In genomic region chr1:155893389-155894142, GRCh38 we compare ENCODE assay signal across 7 cellular contexts. TPM values are rescaled to one million over a fixed set of nuclear protein-coding genes. Genes with fewer than 3 reads are reported as not detected.
DNase-seq lines count a peak whose midpoint lies in the region; ATAC-seq and TF ChIP-seq lines count a peak whose summit lies in the region.
"Had no signal": no experiment of that assay in that cellular context is flagged by ENCODE, and none has a peak within 500 bp of the region (broad histone marks: within the 10 kb centered on the region; RNA-seq: fewer than 3 reads in every experiment).

No MANE protein-coding gene starts in this region.

- intact Hi-C loops in aorta (cut with DNase I) = loop anchor here in 1 of 2 donors (5.0 kb wide), 1 partner anchor 36 kb away; the partner anchor contains the start of genes GON4L and SYT11

- peak; percentile 29 to 51 for DNase-seq in AML-193 (lab: John Stamatoyannopoulos, UW)
- no peak for DNase-seq in SK-N-MC (ENCODE audit: low read depth, low spot score)
- DNase-seq in right atrium auricular region (ENCODE audit: low spot score) = peak; percentile 67
- no peak for DNase-seq in aorta
- no peak for DNase-seq in anterior cingulate cortex (lab: John Stamatoyannopoulos, UW)

- H3K36me3 ChIP-seq in SK-N-MC (ENCODE audit: insufficient read depth, low read length) (peaks cover 6% of the 10 kb centered on the region; the same call in 1 of the 2 replicates), right atrium auricular region (peaks cover 15% of the 10 kb centered on the region), aorta (ENCODE audit: control insufficient read depth in 1 of 2, insufficient read depth in 2 of 2, low read length in 1 of 2) (no peaks in the 10 kb centered on the region)

- H3K27me3 ChIP-seq in right atrium auricular region = no peaks in the 10 kb centered on the region
- no peaks in the 10 kb centered on the region for H3K27me3 ChIP-seq in aorta (ENCODE audit: control insufficient read depth in 1 of 2, insufficient read depth in 2 of 2, low read length in 1 of 2)

- H3K27ac ChIP-seq in SK-N-MC = peak overlapping the region; percentile 69
- H3K27ac ChIP-seq in right atrium auricular region = peak overlapping the region; percentile 54 to 76
- peak overlapping the region; percentile 85 to 91 for H3K27ac ChIP-seq in aorta (ENCODE audit: low read depth in 1 of 2, low read length in 2 of 2)

- H3K4me3 ChIP-seq in SK-N-MC = peak overlapping the region; percentile 31; the same call in 1 of the 2 replicates
- H3K4me3 ChIP-seq in right atrium auricular region = no peak overlapping the region
- H3K4me3 ChIP-seq in aorta (ENCODE audit: low read length in 2 of 2) = no peak overlapping the region

- peak overlapping the region; percentile 7 for H3K9ac ChIP-seq in SK-N-MC (ENCODE audit: insufficient read length)

- peaks cover 0 to 20% of the 10 kb centered on the region in 2 donors for H3K4me1 ChIP-seq in right atrium auricular region
- H3K4me1 ChIP-seq in aorta (ENCODE audit: control insufficient read depth in 1 of 2, insufficient read depth in 2 of 2, low read length in 2 of 2) = no peaks in the 10 kb centered on the region

- ATAC-seq in aorta (ENCODE audit: low FRiP score) = peak; percentile 79
- ATAC-seq in HG03045 (IDR thresholded peaks at IDR 0.05; ENCODE audit: unreplicated experiment) = no peak

- H3K9me3 ChIP-seq in SK-N-MC (ENCODE audit: low read depth, low read length) = no peaks in the 10 kb centered on the region
- no peaks in the 10 kb centered on the region for H3K9me3 ChIP-seq in right atrium auricular region
- no peaks in the 10 kb centered on the region for H3K9me3 ChIP-seq in aorta (ENCODE audit: control insufficient read depth, low read length)

- WGBS in aorta, 2 donors = 51 to 52% methylated on average over 10 of the region's 10 CpGs

- TF ChIP-seq CTCF in right atrium auricular region (IDR thresholded peaks at IDR 0.05) = no peak

RNA-seq across cellular contexts. Expression of gene RIT1, which starts 17.6 kb away (rescaled TPM):
- total RNA-seq in right atrium auricular region (10 to 100 TPM; 13.3 to 25.3 TPM), aorta (10 to 100 TPM; 49.6 to 49.9 TPM)
- 10 to 100 TPM; 16.4 to 19.0 TPM for polyA plus RNA-seq in aorta

RNA-seq across cellular contexts. Expression of gene SYT11, which starts 34.2 kb away (rescaled TPM):
- total RNA-seq in right atrium auricular region = 10 to 100 TPM; 15.5 to 21.5 TPM
- total RNA-seq in aorta = 10 to 100 TPM; 42.8 to 49.5 TPM
- 10 to 100 TPM; 12.1 to 23.6 TPM for polyA plus RNA-seq in aorta

RNA-seq across cellular contexts. Expression of gene GON4L, which starts 36.6 kb away (rescaled TPM):
- total RNA-seq in right atrium auricular region (10 to 100 TPM; 14.9 to 22.4 TPM), aorta (10 to 100 TPM; 65.4 to 81.9 TPM)
- polyA plus RNA-seq in aorta = 10 to 100 TPM in 1 of 2 donors, 1 to 10 TPM in 1; 6.4 to 43.4 TPM

RNA-seq across cellular contexts. Expression of gene KHDC4, which starts 40.6 kb away (rescaled TPM):
- total RNA-seq in right atrium auricular region (10 to 100 TPM; 13.4 to 25.9 TPM), aorta (10 to 100 TPM; 47.0 to 60.5 TPM)
- 10 to 100 TPM in 1 of 2 donors, 1 to 10 TPM in 1; 6.8 to 49.5 TPM for polyA plus RNA-seq in aorta

RNA-seq across cellular contexts. Expression of gene RXFP4, which starts 47.9 kb away (rescaled TPM):
- total RNA-seq in right atrium auricular region (not detected), aorta (not detected)
- not detected for polyA plus RNA-seq in aorta
- polyA plus RNA-seq: neural cell had no signal

Comparison
In these comparisons a context has a peak if more than half of its experiments do, and no peak if none do; other contexts are left out.
1. DNase-seq: peak in AML-193 (2 of 2) and right atrium auricular region (single experiment); none in SK-N-MC (single experiment), aorta (0 of 2) and anterior cingulate cortex (0 of 58).
2. Peak in every context shown above with its lines, with median percentiles within 50 percentile points of each other: H3K27ac ChIP-seq.